1 cellular context compared by ENCODE assay signal in the genomic region with DNA sequence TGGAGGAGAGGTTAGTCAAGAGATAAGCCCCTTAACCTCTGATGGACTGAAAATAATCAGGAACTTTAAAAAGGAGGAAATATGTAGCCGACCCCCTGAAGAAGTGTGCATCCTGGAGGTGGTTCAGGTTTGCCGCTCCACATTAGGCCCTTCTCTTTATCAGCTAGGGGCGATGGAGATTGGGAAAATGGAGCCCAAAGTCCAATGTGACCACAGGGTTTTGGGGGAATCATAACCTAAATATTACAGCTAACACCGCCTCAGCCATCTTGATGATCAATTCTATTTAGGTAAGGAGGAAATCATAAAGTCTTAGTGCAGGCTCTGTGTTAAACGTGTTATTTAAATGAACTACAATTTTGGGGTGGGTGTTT.
TF ChIP-seq lines count a peak whose summit lies in the region.

No MANE protein-coding gene starts in this region.

TF ChIP-seq in HCT116, 20 proteins besides CTCF, POLR2A, EP300 and RAD21 (continued from another document):
- TF ChIP-seq FOSL1 (IDR thresholded peaks at IDR 0.05; ENCODE audit: low read depth), result no peak
- TF ChIP-seq, protein P1, sequence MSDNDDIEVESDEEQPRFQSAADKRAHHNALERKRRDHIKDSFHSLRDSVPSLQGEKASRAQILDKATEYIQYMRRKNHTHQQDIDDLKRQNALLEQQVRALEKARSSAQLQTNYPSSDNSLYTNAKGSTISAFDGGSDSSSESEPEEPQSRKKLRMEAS (IDR thresholded peaks at IDR 0.05), result no peak
- TF ChIP-seq EGR1 (IDR thresholded peaks at IDR 0.05; ENCODE audit: low read depth), result no peak
- no peak for TF ChIP-seq POLR2AphosphoS5 (IDR thresholded peaks at IDR 0.05; ENCODE audit: low read depth, low read length)
- TF ChIP-seq, protein P2, sequence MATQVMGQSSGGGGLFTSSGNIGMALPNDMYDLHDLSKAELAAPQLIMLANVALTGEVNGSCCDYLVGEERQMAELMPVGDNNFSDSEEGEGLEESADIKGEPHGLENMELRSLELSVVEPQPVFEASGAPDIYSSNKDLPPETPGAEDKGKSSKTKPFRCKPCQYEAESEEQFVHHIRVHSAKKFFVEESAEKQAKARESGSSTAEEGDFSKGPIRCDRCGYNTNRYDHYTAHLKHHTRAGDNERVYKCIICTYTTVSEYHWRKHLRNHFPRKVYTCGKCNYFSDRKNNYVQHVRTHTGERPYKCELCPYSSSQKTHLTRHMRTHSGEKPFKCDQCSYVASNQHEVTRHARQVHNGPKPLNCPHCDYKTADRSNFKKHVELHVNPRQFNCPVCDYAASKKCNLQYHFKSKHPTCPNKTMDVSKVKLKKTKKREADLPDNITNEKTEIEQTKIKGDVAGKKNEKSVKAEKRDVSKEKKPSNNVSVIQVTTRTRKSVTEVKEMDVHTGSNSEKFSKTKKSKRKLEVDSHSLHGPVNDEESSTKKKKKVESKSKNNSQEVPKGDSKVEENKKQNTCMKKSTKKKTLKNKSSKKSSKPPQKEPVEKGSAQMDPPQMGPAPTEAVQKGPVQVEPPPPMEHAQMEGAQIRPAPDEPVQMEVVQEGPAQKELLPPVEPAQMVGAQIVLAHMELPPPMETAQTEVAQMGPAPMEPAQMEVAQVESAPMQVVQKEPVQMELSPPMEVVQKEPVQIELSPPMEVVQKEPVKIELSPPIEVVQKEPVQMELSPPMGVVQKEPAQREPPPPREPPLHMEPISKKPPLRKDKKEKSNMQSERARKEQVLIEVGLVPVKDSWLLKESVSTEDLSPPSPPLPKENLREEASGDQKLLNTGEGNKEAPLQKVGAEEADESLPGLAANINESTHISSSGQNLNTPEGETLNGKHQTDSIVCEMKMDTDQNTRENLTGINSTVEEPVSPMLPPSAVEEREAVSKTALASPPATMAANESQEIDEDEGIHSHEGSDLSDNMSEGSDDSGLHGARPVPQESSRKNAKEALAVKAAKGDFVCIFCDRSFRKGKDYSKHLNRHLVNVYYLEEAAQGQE (IDR thresholded peaks at IDR 0.05; ENCODE audit: low read depth), result no peak
